ENCODE assay signal across 1 cellular context in the genomic region with DNA sequence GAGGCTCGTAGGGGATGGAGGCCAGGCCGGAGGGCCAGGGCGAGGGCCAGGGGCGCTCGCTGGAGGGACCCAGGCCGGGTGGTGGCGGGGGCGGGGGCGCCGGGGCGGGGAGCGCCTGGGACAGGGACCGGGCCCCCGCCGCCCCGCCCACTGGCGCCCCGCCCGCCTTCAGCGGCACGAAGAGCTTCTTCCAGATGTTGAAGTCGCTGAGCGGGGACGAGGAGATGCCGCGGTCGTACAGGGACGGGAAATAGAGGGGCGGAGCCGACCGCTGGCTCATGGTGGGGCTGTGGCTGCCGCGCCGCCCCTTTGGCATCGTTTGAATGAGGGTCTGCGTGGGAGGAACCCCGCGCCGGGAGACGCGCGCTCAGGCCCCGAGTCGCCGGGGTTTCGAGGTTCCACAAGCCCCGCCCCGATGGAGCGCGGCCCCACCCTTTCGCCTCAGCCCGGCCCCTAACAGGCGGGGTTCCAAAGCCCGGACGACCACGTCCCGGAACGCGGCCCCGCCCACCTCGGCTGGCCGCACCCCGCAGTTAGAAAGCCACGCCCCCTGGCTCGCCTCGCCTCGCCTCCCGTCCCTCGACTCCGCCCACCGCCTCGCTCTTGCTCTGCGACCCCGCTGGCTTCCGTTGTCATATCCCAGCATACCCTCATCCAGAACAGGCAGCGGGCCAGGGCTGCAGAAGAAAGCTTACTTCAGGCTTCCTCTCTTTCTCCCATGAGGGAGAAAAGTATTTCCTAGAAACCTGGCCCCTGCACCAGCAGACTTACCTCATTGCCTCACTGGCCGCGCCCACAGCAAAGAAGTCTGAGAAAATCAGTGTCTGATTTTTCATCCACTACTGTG.
TF ChIP-seq lines count a peak whose summit lies in the region.

A gene with protein sequence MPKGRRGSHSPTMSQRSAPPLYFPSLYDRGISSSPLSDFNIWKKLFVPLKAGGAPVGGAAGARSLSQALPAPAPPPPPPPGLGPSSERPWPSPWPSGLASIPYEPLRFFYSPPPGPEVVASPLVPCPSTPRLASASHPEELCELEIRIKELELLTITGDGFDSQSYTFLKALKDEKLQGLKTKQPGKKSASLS (minus strand): TSS at position 402 of the 847 bp plus-strand sequence. CDS start 86 bp downstream, at position 316.

TF ChIP-seq in K562, 482 proteins besides CTCF, POLR2A, EP300 and RAD21 (continued from another document and continues in another):
- no peak for TF ChIP-seq ZMIZ1 (IDR thresholded peaks at IDR 0.05; ENCODE audit: low read depth in 2 of 2, low read length in 2 of 2)
- no peak for TF ChIP-seq FOXA1 (IDR thresholded peaks at IDR 0.05; ENCODE audit: borderline replicate concordance)
- no peak for TF ChIP-seq SPI1 (IDR thresholded peaks at IDR 0.05; ENCODE audit: borderline replicate concordance, low read depth, low read length)
- no peak for TF ChIP-seq XRCC4 (IDR thresholded peaks at IDR 0.05; ENCODE audit: extremely low read depth, insufficient read depth, insufficient read length)
- peak; percentile 52; the same call in 1 of the 2 replicates for TF ChIP-seq ZBTB9 (CRISPR knock-in tag; IDR thresholded peaks at IDR 0.05)
- TF ChIP-seq POLR2G (IDR thresholded peaks at IDR 0.05; ENCODE audit: low read depth, low read length): peak; percentile 69
- no peak for TF ChIP-seq IRF1 (CRISPR knock-in tag; IDR thresholded peaks at IDR 0.05; ENCODE audit: borderline replicate concordance)
- TF ChIP-seq DMBX1 (CRISPR knock-in tag; IDR thresholded peaks at IDR 0.05; ENCODE audit: borderline replicate concordance): no peak
- TF ChIP-seq, protein P1, sequence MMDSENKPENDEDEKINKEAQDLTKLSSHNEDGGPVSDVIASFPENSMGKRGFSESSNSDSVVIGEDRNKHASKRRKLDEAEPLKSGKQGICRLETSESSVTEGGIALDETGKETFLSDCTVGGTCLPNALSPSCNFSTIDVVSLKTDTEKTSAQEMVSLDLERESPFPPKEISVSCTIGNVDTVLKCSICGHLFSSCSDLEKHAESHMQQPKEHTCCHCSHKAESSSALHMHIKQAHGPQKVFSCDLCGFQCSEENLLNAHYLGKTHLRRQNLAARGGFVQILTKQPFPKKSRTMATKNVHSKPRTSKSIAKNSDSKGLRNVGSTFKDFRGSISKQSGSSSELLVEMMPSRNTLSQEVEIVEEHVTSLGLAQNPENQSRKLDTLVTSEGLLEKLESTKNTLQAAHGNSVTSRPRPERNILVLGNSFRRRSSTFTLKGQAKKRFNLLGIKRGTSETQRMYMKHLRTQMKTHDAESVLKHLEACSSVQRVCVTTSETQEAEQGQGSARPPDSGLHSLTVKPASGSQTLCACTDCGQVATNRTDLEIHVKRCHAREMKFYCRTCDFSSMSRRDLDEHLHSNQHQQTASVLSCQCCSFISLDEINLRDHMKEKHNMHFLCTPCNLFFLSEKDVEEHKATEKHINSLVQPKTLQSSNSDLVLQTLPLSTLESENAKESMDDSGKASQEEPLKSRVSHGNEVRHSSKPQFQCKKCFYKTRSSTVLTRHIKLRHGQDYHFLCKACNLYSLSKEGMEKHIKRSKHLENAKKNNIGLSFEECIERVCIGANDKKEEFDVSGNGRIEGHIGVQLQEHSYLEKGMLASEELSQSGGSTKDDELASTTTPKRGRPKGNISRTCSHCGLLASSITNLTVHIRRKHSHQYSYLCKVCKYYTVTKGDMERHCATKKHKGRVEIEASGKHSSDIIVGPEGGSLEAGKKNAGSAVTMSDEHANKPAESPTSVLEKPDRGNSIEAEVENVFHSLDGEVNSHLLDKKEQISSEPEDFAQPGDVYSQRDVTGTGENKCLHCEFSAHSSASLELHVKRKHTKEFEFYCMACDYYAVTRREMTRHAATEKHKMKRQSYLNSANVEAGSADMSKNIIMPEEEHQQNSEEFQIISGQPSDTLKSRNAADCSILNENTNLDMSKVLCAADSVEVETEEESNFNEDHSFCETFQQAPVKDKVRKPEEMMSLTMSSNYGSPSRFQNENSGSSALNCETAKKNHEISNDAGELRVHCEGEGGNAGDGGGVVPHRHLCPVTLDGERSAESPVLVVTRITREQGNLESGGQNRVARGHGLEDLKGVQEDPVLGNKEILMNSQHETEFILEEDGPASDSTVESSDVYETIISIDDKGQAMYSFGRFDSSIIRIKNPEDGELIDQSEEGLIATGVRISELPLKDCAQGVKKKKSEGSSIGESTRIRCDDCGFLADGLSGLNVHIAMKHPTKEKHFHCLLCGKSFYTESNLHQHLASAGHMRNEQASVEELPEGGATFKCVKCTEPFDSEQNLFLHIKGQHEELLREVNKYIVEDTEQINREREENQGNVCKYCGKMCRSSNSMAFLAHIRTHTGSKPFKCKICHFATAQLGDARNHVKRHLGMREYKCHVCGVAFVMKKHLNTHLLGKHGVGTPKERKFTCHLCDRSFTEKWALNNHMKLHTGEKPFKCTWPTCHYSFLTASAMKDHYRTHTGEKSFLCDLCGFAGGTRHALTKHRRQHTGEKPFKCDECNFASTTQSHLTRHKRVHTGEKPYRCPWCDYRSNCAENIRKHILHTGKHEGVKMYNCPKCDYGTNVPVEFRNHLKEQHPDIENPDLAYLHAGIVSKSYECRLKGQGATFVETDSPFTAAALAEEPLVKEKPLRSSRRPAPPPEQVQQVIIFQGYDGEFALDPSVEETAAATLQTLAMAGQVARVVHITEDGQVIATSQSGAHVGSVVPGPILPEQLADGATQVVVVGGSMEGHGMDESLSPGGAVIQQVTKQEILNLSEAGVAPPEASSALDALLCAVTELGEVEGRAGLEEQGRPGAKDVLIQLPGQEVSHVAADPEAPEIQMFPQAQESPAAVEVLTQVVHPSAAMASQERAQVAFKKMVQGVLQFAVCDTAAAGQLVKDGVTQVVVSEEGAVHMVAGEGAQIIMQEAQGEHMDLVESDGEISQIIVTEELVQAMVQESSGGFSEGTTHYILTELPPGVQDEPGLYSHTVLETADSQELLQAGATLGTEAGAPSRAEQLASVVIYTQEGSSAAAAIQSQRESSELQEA (IDR thresholded peaks at IDR 0.05; ENCODE audit: low read depth): no peak
- TF ChIP-seq KDM4B (IDR thresholded peaks at IDR 0.05; ENCODE audit: borderline replicate concordance in 2 of 2, low read depth in 1 of 2): no peak
- TF ChIP-seq, protein P2, sequence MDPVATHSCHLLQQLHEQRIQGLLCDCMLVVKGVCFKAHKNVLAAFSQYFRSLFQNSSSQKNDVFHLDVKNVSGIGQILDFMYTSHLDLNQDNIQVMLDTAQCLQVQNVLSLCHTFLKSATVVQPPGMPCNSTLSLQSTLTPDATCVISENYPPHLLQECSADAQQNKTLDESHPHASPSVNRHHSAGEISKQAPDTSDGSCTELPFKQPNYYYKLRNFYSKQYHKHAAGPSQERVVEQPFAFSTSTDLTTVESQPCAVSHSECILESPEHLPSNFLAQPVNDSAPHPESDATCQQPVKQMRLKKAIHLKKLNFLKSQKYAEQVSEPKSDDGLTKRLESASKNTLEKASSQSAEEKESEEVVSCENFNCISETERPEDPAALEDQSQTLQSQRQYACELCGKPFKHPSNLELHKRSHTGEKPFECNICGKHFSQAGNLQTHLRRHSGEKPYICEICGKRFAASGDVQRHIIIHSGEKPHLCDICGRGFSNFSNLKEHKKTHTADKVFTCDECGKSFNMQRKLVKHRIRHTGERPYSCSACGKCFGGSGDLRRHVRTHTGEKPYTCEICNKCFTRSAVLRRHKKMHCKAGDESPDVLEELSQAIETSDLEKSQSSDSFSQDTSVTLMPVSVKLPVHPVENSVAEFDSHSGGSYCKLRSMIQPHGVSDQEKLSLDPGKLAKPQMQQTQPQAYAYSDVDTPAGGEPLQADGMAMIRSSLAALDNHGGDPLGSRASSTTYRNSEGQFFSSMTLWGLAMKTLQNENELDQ (CRISPR knock-in tag; IDR thresholded peaks at IDR 0.05; ENCODE audit: borderline replicate concordance): no peak
- TF ChIP-seq ZBTB8A (IDR thresholded peaks at IDR 0.05; ENCODE audit: partially characterized antibody): no peak
- 0 out of 2 replicates have a peak, but pooled peaks have one; percentile 42 for TF ChIP-seq L3MBTL2 (IDR thresholded peaks at IDR 0.05)
- TF ChIP-seq GATAD2B (IDR thresholded peaks at IDR 0.05; ENCODE audit: borderline replicate concordance): no peak
- TF ChIP-seq REST (CRISPR knock-in tag; IDR thresholded peaks at IDR 0.05; ENCODE audit: low read depth): peak; percentile 69; the same call in 1 of the 2 replicates
- no peak for TF ChIP-seq PHF20 (IDR thresholded peaks at IDR 0.05; ENCODE audit: partially characterized antibody)
- peak; percentile 83 for TF ChIP-seq SP1 (CRISPR knock-in tag; IDR thresholded peaks at IDR 0.05)
- TF ChIP-seq YY1 (IDR thresholded peaks at IDR 0.05; ENCODE audit: borderline replicate concordance in 1 of 3, control insufficient read depth in 1 of 3, extremely low read depth in 1 of 3, insufficient read depth in 3 of 3, insufficient read length in 1 of 3, insufficient replicate concordance in 2 of 3, low read depth in 1 of 3, low read length in 2 of 3): peak in 1 of 3 experiments; percentile 9
